Comparison of ENCODE assay signal across 28 cellular contexts in genomic region chr11:122333476-122333875, GRCh38.
"Had no signal": no experiment of that assay in that cellular context is flagged by ENCODE, and none has a peak within 500 bp of the region (broad histone marks: within the 10 kb centered on the region; RNA-seq: fewer than 3 reads in every experiment).

No MANE protein-coding gene starts in this region.

- H3K9me3 Mint-ChIP-seq: natural killer cell treated with Interleukin-12 subunit alpha and Interleukin-12 subunit beta and Interleukin-15 and Interleukin-18, amount 100 ng/mL, for 72 hours; neural progenitor cell; stimulated activated effector memory CD8-positive, alpha-beta T cell treated with anti-CD3 and anti-CD28 coated beads, Interleukin-12 subunit alpha, Interleukin-12 subunit beta, amount 100 ng/mL, for 72 hours; stimulated activated naive B cell treated with anti-CD40 and anti-IgM and Interleukin-4, amounts not matched to agents 10 μg/mL and 1 μg/mL and 100 μg/mL, for 72 hours; stimulated activated naive CD8-positive, alpha-beta T cell treated with anti-CD3 and anti-CD28 coated beads, Interleukin-15, Interleukin-2, amounts not matched to agents 100 ng/mL and 50 ng/mL, for 24 hours; type B pancreatic cell had no signal

- H3K9me3 ChIP-seq: ovary, psoas muscle, right lobe of liver, sigmoid colon, stomach, thoracic aorta, tibial artery, transverse colon, upper lobe of right lung, uterus had no signal

- H3K36me3 Mint-ChIP-seq: naive thymus-derived CD8-positive, alpha-beta T cell; natural killer cell treated with Interleukin-12 subunit alpha and Interleukin-12 subunit beta and Interleukin-15 and Interleukin-18, amount 100 ng/mL, for 72 hours; stimulated activated effector memory CD8-positive, alpha-beta T cell treated with anti-CD3 and anti-CD28 coated beads, Interleukin-12 subunit alpha, Interleukin-12 subunit beta, amount 100 ng/mL, for 72 hours; stimulated activated naive B cell treated with anti-CD40 and anti-IgM and Interleukin-4, amounts not matched to agents 10 μg/mL and 1 μg/mL and 100 μg/mL, for 72 hours; type B pancreatic cell had no signal

- H3K27ac ChIP-seq: neural progenitor cell, ovary, parathyroid adenoma, psoas muscle, right lobe of liver, sigmoid colon, stomach, transverse colon, upper lobe of right lung, uterus had no signal

- DNase-seq: naive thymus-derived CD8-positive, alpha-beta T cell; occipital lobe; ovary; posterior cingulate gyrus; psoas muscle; right cardiac atrium; right lobe of liver; sigmoid colon; small intestine; stimulated activated CD4-positive, alpha-beta T cell treated with anti-CD3 and anti-CD28 coated beads, Interleukin-15, amount 100 ng/mL, for 24 hours; stimulated activated CD4-positive, alpha-beta T cell treated with anti-CD3 and anti-CD28 coated beads, Interleukin-2, amount 100 ng/mL, for 24 hours; stimulated activated CD4-positive, alpha-beta T cell treated with anti-CD3 and anti-CD28 coated beads, Interleukin-2, amount 100 ng/mL, for 48 hours; stimulated activated CD4-positive, alpha-beta T cell treated with anti-CD3 and anti-CD28 coated beads, Interleukin-4, amount 100 ng/mL, for 24 hours; stimulated activated naive B cell treated with anti-CD40 and anti-IgM and Interleukin-4, amounts not matched to agents 10 μg/mL and 1 μg/mL and 100 μg/mL, for 72 hours; stimulated activated naive CD4-positive, alpha-beta T cell treated with Interleukin-2 at 50 U/mL for 16 hours; stomach; tibial artery; transverse colon; upper lobe of right lung; uterus had no signal

- H3K4me1 ChIP-seq: neural progenitor cell, parathyroid adenoma, psoas muscle, right lobe of liver, sigmoid colon, stomach, transverse colon, uterus had no signal

- H3K79me2 ChIP-seq: parathyroid adenoma had no signal

- H3K27ac Mint-ChIP-seq: naive thymus-derived CD8-positive, alpha-beta T cell; natural killer cell treated with Interleukin-12 subunit alpha and Interleukin-12 subunit beta and Interleukin-15 and Interleukin-18, amount 100 ng/mL, for 72 hours; neural progenitor cell; progenitor cell of endocrine pancreas; stimulated activated effector memory CD8-positive, alpha-beta T cell treated with anti-CD3 and anti-CD28 coated beads, Interleukin-12 subunit alpha, Interleukin-12 subunit beta, amount 100 ng/mL, for 72 hours; stimulated activated naive B cell treated with anti-CD40 and anti-IgM and Interleukin-4, amounts not matched to agents 10 μg/mL and 1 μg/mL and 100 μg/mL, for 72 hours; stimulated activated naive CD8-positive, alpha-beta T cell treated with anti-CD3 and anti-CD28 coated beads, Interleukin-15, Interleukin-2, amounts not matched to agents 100 ng/mL and 50 ng/mL, for 24 hours; type B pancreatic cell had no signal

- H3K27me3 ChIP-seq: neural progenitor cell, ovary, right lobe of liver, sigmoid colon, stomach, tibial artery, transverse colon, upper lobe of right lung, uterus had no signal

- H3K4me2 ChIP-seq: neural progenitor cell had no signal

- H3K9ac ChIP-seq: neural progenitor cell, parathyroid adenoma had no signal

- H3K27me3 Mint-ChIP-seq: type B pancreatic cell had no signal

- H2AFZ ChIP-seq: neural progenitor cell, parathyroid adenoma had no signal

- H3K4me1 Mint-ChIP-seq: naive thymus-derived CD8-positive, alpha-beta T cell; stimulated activated effector memory CD8-positive, alpha-beta T cell treated with anti-CD3 and anti-CD28 coated beads, Interleukin-12 subunit alpha, Interleukin-12 subunit beta, amount 100 ng/mL, for 72 hours; stimulated activated naive B cell treated with anti-CD40 and anti-IgM and Interleukin-4, amounts not matched to agents 10 μg/mL and 1 μg/mL and 100 μg/mL, for 72 hours had no signal

- H3K4me3 ChIP-seq: neural progenitor cell, ovary, psoas muscle, right lobe of liver, sigmoid colon, stomach, tibial artery, transverse colon, upper lobe of right lung, uterus had no signal

- ATAC-seq: naive thymus-derived CD8-positive, alpha-beta T cell; natural killer cell treated with Interleukin-12 subunit alpha and Interleukin-12 subunit beta and Interleukin-15 and Interleukin-18, amount 100 ng/mL, for 72 hours; psoas muscle; right cardiac atrium; right lobe of liver; stimulated activated effector memory CD8-positive, alpha-beta T cell treated with anti-CD3 and anti-CD28 coated beads, Interleukin-12 subunit alpha, Interleukin-12 subunit beta, amount 100 ng/mL, for 72 hours; stimulated activated naive B cell treated with anti-CD40 and anti-IgM and Interleukin-4, amounts not matched to agents 10 μg/mL and 1 μg/mL and 100 μg/mL, for 72 hours; upper lobe of right lung had no signal

- H3K36me3 ChIP-seq: neural progenitor cell, ovary, right lobe of liver, sigmoid colon, stomach, thoracic aorta, tibial artery, transverse colon, upper lobe of right lung, uterus had no signal

- H3K4me3 Mint-ChIP-seq: naive thymus-derived CD8-positive, alpha-beta T cell; natural killer cell treated with Interleukin-12 subunit alpha and Interleukin-12 subunit beta and Interleukin-15 and Interleukin-18, amount 100 ng/mL, for 72 hours; neural progenitor cell; stimulated activated effector memory CD8-positive, alpha-beta T cell treated with anti-CD3 and anti-CD28 coated beads, Interleukin-12 subunit alpha, Interleukin-12 subunit beta, amount 100 ng/mL, for 72 hours; stimulated activated naive B cell treated with anti-CD40 and anti-IgM and Interleukin-4, amounts not matched to agents 10 μg/mL and 1 μg/mL and 100 μg/mL, for 72 hours; stimulated activated naive CD8-positive, alpha-beta T cell treated with anti-CD3 and anti-CD28 coated beads, Interleukin-15, Interleukin-2, amounts not matched to agents 100 ng/mL and 50 ng/mL, for 24 hours; type B pancreatic cell had no signal
